ENCODE assay signal across 13 cellular contexts in genomic region chr19:54281729-54282075, GRCh38. TPM values are rescaled to one million over a fixed set of nuclear protein-coding genes. Genes with fewer than 3 reads are reported as not detected.
"Had no signal": no experiment of that assay in that cellular context is flagged by ENCODE, and none has a peak within 500 bp of the region (broad histone marks: within the 10 kb centered on the region; RNA-seq: fewer than 3 reads in every experiment).

No MANE protein-coding gene starts in this region.

RNA-seq across cellular contexts. Expression of gene LILRB2, which starts 0.8 kb away (rescaled TPM):
- total RNA-seq: activated CD4-positive, alpha-beta memory T cell treated with anti-CD3 and anti-CD28 coated beads, Interleukin-2, amount 10 ng/mL, durations not matched to agents 7 days and 5 days; activated CD4-positive, alpha-beta T cell treated with anti-CD3 and anti-CD28 coated beads, Interleukin-2, amount 10 ng/mL, durations not matched to agents 7 days and 5 days; activated T-cell treated with anti-CD3 and anti-CD28 coated beads, Interleukin-2, amount 50 U/mL, for 4 hours; activated T-helper 17 cell treated with anti-CD3 and anti-CD28 coated beads, Interleukin-2, amount 50 U/mL, for 72 hours; astrocyte; chondrocyte; dermis microvascular lymphatic vessel endothelial cell; endothelial cell of umbilical vein; fibroblast of lung; fibroblast of villous mesenchyme; glomerular endothelial cell; T-helper 1 cell treated with Interleukin-12 subunit alpha and Interleukin-12 subunit beta and Interleukin-4 antibody, amounts not matched to agents 30 ng/mL and 1 ng/mL, for 36 hours had no signal
- polyA plus RNA-seq: endothelial cell of umbilical vein, fibroblast of lung had no signal

RNA-seq across cellular contexts. Expression of gene LILRB5, which starts 24.6 kb away (rescaled TPM):
- total RNA-seq: activated CD4-positive, alpha-beta memory T cell treated with anti-CD3 and anti-CD28 coated beads, Interleukin-2, amount 10 ng/mL, durations not matched to agents 7 days and 5 days; activated CD4-positive, alpha-beta T cell treated with anti-CD3 and anti-CD28 coated beads, Interleukin-2, amount 10 ng/mL, durations not matched to agents 7 days and 5 days; activated T-cell treated with anti-CD3 and anti-CD28 coated beads, Interleukin-2, amount 50 U/mL, for 4 hours; activated T-helper 17 cell treated with anti-CD3 and anti-CD28 coated beads, Interleukin-2, amount 50 U/mL, for 72 hours; astrocyte; chondrocyte; dermis microvascular lymphatic vessel endothelial cell; endothelial cell of umbilical vein; fibroblast of lung; fibroblast of villous mesenchyme; glomerular endothelial cell; T-helper 1 cell treated with Interleukin-12 subunit alpha and Interleukin-12 subunit beta and Interleukin-4 antibody, amounts not matched to agents 30 ng/mL and 1 ng/mL, for 36 hours had no signal
- polyA plus RNA-seq: endothelial cell of umbilical vein, fibroblast of lung had no signal

RNA-seq across cellular contexts. Expression of gene LILRA5, which starts 31.3 kb away (rescaled TPM):
- total RNA-seq: activated CD4-positive, alpha-beta memory T cell treated with anti-CD3 and anti-CD28 coated beads, Interleukin-2, amount 10 ng/mL, durations not matched to agents 7 days and 5 days; activated CD4-positive, alpha-beta T cell treated with anti-CD3 and anti-CD28 coated beads, Interleukin-2, amount 10 ng/mL, durations not matched to agents 7 days and 5 days; activated T-cell treated with anti-CD3 and anti-CD28 coated beads, Interleukin-2, amount 50 U/mL, for 4 hours; activated T-helper 17 cell treated with anti-CD3 and anti-CD28 coated beads, Interleukin-2, amount 50 U/mL, for 72 hours; astrocyte; chondrocyte; dermis microvascular lymphatic vessel endothelial cell; endothelial cell of umbilical vein; fibroblast of lung; fibroblast of villous mesenchyme; glomerular endothelial cell; T-helper 1 cell treated with Interleukin-12 subunit alpha and Interleukin-12 subunit beta and Interleukin-4 antibody, amounts not matched to agents 30 ng/mL and 1 ng/mL, for 36 hours had no signal
- polyA plus RNA-seq: endothelial cell of umbilical vein, fibroblast of lung had no signal

RNA-seq across cellular contexts. Expression of gene LILRA6, which starts 39.1 kb away (rescaled TPM):
- total RNA-seq: activated T-cell treated with anti-CD3 and anti-CD28 coated beads, Interleukin-2, amount 50 U/mL, for 4 hours; astrocyte; chondrocyte; dermis microvascular lymphatic vessel endothelial cell; endothelial cell of umbilical vein; fibroblast of lung; fibroblast of villous mesenchyme; glomerular endothelial cell had no signal
- polyA plus RNA-seq: endothelial cell of umbilical vein, fibroblast of lung had no signal

RNA-seq across cellular contexts. Expression of gene LILRA4, which starts 57.3 kb away (rescaled TPM):
- total RNA-seq: activated CD4-positive, alpha-beta memory T cell treated with anti-CD3 and anti-CD28 coated beads, Interleukin-2, amount 10 ng/mL, durations not matched to agents 7 days and 5 days; activated CD4-positive, alpha-beta T cell treated with anti-CD3 and anti-CD28 coated beads, Interleukin-2, amount 10 ng/mL, durations not matched to agents 7 days and 5 days; activated T-cell treated with anti-CD3 and anti-CD28 coated beads, Interleukin-2, amount 50 U/mL, for 4 hours; activated T-helper 17 cell treated with anti-CD3 and anti-CD28 coated beads, Interleukin-2, amount 50 U/mL, for 72 hours; astrocyte; chondrocyte; dermis microvascular lymphatic vessel endothelial cell; endothelial cell of umbilical vein; fibroblast of lung; fibroblast of villous mesenchyme; gastroesophageal sphincter; glomerular endothelial cell; T-helper 1 cell treated with Interleukin-12 subunit alpha and Interleukin-12 subunit beta and Interleukin-4 antibody, amounts not matched to agents 30 ng/mL and 1 ng/mL, for 36 hours had no signal
- polyA plus RNA-seq: endothelial cell of umbilical vein, fibroblast of lung had no signal
